9 cellular contexts compared by ENCODE assay signal in the genomic region with DNA sequence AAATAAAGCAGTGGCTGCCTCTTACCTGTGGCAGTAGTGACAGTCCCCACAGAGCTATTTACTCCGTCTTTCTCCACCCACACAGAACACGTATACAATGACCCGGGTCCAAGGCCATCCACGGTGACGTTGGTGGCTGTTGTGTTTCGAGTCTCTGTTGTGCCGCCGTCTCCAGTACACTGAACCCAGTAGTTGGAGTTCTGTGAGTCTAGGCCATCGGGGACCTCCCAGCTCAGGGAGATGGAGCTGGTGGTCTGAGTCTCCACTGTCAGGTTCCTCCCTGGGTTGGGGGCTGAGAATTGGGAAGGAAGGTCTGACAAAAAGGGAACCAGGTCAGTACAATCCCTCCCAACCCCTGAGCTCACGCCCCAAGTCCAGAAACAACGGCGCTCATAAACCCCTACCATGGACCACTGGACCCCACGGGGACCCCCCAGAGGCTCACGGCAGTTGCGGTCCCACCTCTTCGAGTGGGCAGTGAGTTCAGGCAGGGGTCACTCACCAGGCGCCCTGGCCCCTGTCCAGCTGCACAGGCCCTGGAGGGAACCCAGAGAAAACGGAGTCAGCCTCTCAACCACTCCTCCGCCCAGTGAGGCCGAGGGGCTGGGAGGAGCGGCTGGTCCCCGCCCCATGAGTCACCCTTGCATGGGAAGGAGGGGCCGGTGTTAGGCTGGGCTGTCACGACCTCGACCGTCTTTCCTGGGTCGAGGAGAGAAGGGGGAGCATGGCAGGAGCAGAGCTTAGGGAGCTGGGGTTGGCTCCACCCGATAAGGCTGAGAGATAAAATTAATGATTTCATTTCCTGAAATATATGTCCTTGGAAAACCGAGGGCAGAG. TPM values are rescaled to one million over a fixed set of nuclear protein-coding genes. Genes with fewer than 3 reads are reported as not detected.
DNase-seq lines count a peak whose midpoint lies in the region; ATAC-seq and TF ChIP-seq lines count a peak whose summit lies in the region.
"Had no signal": no experiment of that assay in that cellular context is flagged by ENCODE, and none has a peak within 500 bp of the region (broad histone marks: within the 10 kb centered on the region; RNA-seq: fewer than 3 reads in every experiment).

No MANE protein-coding gene starts in this region.

- POLR2A ChIA-PET in activated naive CD8-positive, alpha-beta T cell treated with anti-CD3 and anti-CD28 coated beads, Interleukin-2, amount 10 ng/mL, durations not matched to agents 7 days and 5 days (lab: Charles Lee), result interaction anchor here (0.6 kb wide), 1 partner anchor 29 kb away, joined by 3 read pairs; no protein-coding TSS in a partner anchor

- intact Hi-C loops in heart right ventricle (cut with DNase I) (no loop called here), prostate gland (cut with DNase I) (no loop called here)

- H3K27ac ChIP-seq in heart right ventricle (peak overlapping the region in 4 of 10 donors; percentile 50 to 65 (median 53)), prostate gland (no peak overlapping the region)
- H3K27ac ChIP-seq in effector memory CD4-positive, alpha-beta T cell (ENCODE audit: insufficient read depth, low read length, poor library complexity, severe bottlenecking), result no peak overlapping the region

- no peaks in the 10 kb centered on the region for H3K36me3 Mint-ChIP-seq in activated naive CD8-positive, alpha-beta T cell treated with anti-CD3 and anti-CD28 coated beads, Interleukin-2, amount 10 ng/mL, durations not matched to agents 7 days and 5 days

- peak overlapping the region; percentile 37 for H3K4me3 Mint-ChIP-seq in activated naive CD8-positive, alpha-beta T cell treated with anti-CD3 and anti-CD28 coated beads, Interleukin-2, amount 10 ng/mL, durations not matched to agents 7 days and 5 days

- peaks cover 2% of the 10 kb centered on the region for H3K9me3 Mint-ChIP-seq in activated naive CD8-positive, alpha-beta T cell treated with anti-CD3 and anti-CD28 coated beads, Interleukin-2, amount 10 ng/mL, durations not matched to agents 7 days and 5 days

- peaks cover 0 to 29% (median 13%) of the 10 kb centered on the region in 9 donors for H3K4me1 ChIP-seq in heart right ventricle
- H3K4me1 ChIP-seq in prostate gland (replicated peaks), result no peaks in the 10 kb centered on the region
- no peaks in the 10 kb centered on the region for H3K4me1 ChIP-seq in effector memory CD4-positive, alpha-beta T cell (ENCODE audit: control insufficient read depth, insufficient read depth, low read length, poor library complexity, severe bottlenecking)

- TF ChIP-seq CTCF in heart right ventricle (IDR thresholded peaks at IDR 0.05), result no peak
- TF ChIP-seq CTCF in prostate gland (IDR thresholded peaks at IDR 0.05), result no peak

- H3K36me3 ChIP-seq in heart right ventricle (no peaks in the 10 kb centered on the region), prostate gland (no peaks in the 10 kb centered on the region)
- H3K36me3 ChIP-seq in effector memory CD4-positive, alpha-beta T cell (ENCODE audit: control insufficient read depth, insufficient read depth, low read length), result no peaks in the 10 kb centered on the region

- H3K27me3 Mint-ChIP-seq in activated naive CD8-positive, alpha-beta T cell treated with anti-CD3 and anti-CD28 coated beads, Interleukin-2, amount 10 ng/mL, durations not matched to agents 7 days and 5 days, result peaks cover 21% of the 10 kb centered on the region

- peaks cover 0 to 11% (median 0%) of the 10 kb centered on the region in 7 donors for H3K27me3 ChIP-seq in heart right ventricle
- H3K27me3 ChIP-seq in prostate gland (replicated peaks; ENCODE audit: insufficient read depth), result no peaks in the 10 kb centered on the region
- peaks cover 5% of the 10 kb centered on the region for H3K27me3 ChIP-seq in effector memory CD4-positive, alpha-beta T cell (replicated peaks; ENCODE audit: control insufficient read depth, insufficient read depth, low read length, poor library complexity, severe bottlenecking)

- H3K9me3 ChIP-seq in heart right ventricle, result peaks cover 0 to 2% (median 0%) of the 10 kb centered on the region in 11 donors
- H3K9me3 ChIP-seq in prostate gland, result no peaks in the 10 kb centered on the region
- no peaks in the 10 kb centered on the region for H3K9me3 ChIP-seq in effector memory CD4-positive, alpha-beta T cell (ENCODE audit: control insufficient read depth, low read length)

- DNase-seq in 8988T (peak; percentile 87), H4 (ENCODE audit: low spot score) (peak; percentile 94), OCI-M2 (lab: John Stamatoyannopoulos, UW; ENCODE audit: unreplicated experiment) (peak; percentile 83), heart right ventricle (peak; percentile 79 to 84), prostate gland (ENCODE audit: low spot score) (no peak), NCI-H1694 (lab: John Stamatoyannopoulos, UW) (no peak)
- no peak for DNase-seq in activated naive CD8-positive, alpha-beta T cell treated with anti-CD3 and anti-CD28 coated beads, Interleukin-2, amount 10 ng/mL, durations not matched to agents 7 days and 5 days
- DNase-seq in effector memory CD4-positive, alpha-beta T cell, result no peak

- peak; percentile 83 for ATAC-seq in activated naive CD8-positive, alpha-beta T cell treated with anti-CD3 and anti-CD28 coated beads, Interleukin-2, amount 10 ng/mL, durations not matched to agents 7 days and 5 days (ENCODE audit: low read depth)
- peak; percentile 93 to 98 (median 96) for ATAC-seq in heart right ventricle

- H3K4me3 ChIP-seq in heart right ventricle (peak overlapping the region in 7 of 10 donors; percentile 9 to 45 (median 38)), prostate gland (no peak overlapping the region)
- H3K4me3 ChIP-seq in effector memory CD4-positive, alpha-beta T cell (ENCODE audit: insufficient read depth, low read depth, low read length, poor library complexity, severe bottlenecking), result no peak overlapping the region

- H3K27ac Mint-ChIP-seq in activated naive CD8-positive, alpha-beta T cell treated with anti-CD3 and anti-CD28 coated beads, Interleukin-2, amount 10 ng/mL, durations not matched to agents 7 days and 5 days, result peak overlapping the region; percentile 80

- 27 to 32% methylated on average over 29 of the region's 29 CpGs for WGBS in heart right ventricle, 2 donors
- 33% methylated on average over 28 of the region's 29 CpGs for WGBS in prostate gland

- peak; percentile 66 for TF ChIP-seq POLR2A in prostate gland (IDR thresholded peaks at IDR 0.05)

- H3K4me1 Mint-ChIP-seq in activated naive CD8-positive, alpha-beta T cell treated with anti-CD3 and anti-CD28 coated beads, Interleukin-2, amount 10 ng/mL, durations not matched to agents 7 days and 5 days, result peaks cover 3% of the 10 kb centered on the region

RNA-seq across cellular contexts. Expression of gene PTPRH, which starts 2.4 kb away (rescaled TPM):
- 3.8 and 5.5 TPM in 2 replicates for total RNA-seq in H4 (2014; rRNA removed; shearing (Covaris generic))
- total RNA-seq in activated naive CD8-positive, alpha-beta T cell treated with anti-CD3 and anti-CD28 coated beads, Interleukin-2, amount 10 ng/mL, durations not matched to agents 7 days and 5 days, result not detected
- total RNA-seq in heart right ventricle, result 1 to 10 TPM in 7 of 10 donors, under 1 TPM in 3; 0.25 to 7.5 (median 2.4) TPM
- polyA plus RNA-seq in heart right ventricle, result 1 to 10 TPM; 1.3 to 6.1 TPM
- 1 to 10 TPM in 1 of 2 donors, not detected in 1; 4.0 TPM for total RNA-seq in prostate gland

RNA-seq across cellular contexts. Expression of gene TMEM86B, which starts 21.7 kb away (rescaled TPM):
- 0.81 TPM in 1 of 2 replicates, not detected in the other for total RNA-seq in H4 (2014; rRNA removed; shearing (Covaris generic))
- 10 to 100 TPM; 18.8 to 19.4 TPM for total RNA-seq in activated naive CD8-positive, alpha-beta T cell treated with anti-CD3 and anti-CD28 coated beads, Interleukin-2, amount 10 ng/mL, durations not matched to agents 7 days and 5 days
- total RNA-seq in heart right ventricle (1 to 10 TPM in 9 of 10 donors, under 1 TPM in 1; 0.77 to 2.5 (median 1.9) TPM), prostate gland (10 to 100 TPM in 1 of 2 donors, 1 to 10 TPM in 1; 1.5 to 10.8 TPM)
- 1 to 10 TPM; 2.7 to 5.9 TPM for polyA plus RNA-seq in heart right ventricle

RNA-seq across cellular contexts. Expression of gene SYT5, which starts 26.8 kb away (rescaled TPM):
- 0.62 TPM in 1 of 2 replicates, not detected in the other for total RNA-seq in H4 (2014; rRNA removed; shearing (Covaris generic))
- under 1 TPM in 1 of 2 experiments, not detected in 1; 0.39 TPM for total RNA-seq in activated naive CD8-positive, alpha-beta T cell treated with anti-CD3 and anti-CD28 coated beads, Interleukin-2, amount 10 ng/mL, durations not matched to agents 7 days and 5 days
- total RNA-seq in heart right ventricle (1 to 10 TPM in 1 of 10 donors, not detected in 9; 1.1 TPM), prostate gland (1 to 10 TPM in 1 of 2 donors, not detected in 1; 4.3 TPM)
- polyA plus RNA-seq in heart right ventricle, result under 1 TPM in 1 of 2 donors, not detected in 1; under 0.01 TPM

RNA-seq across cellular contexts. Expression of gene DNAAF3, which starts 40.5 kb away (rescaled TPM):
- total RNA-seq in H4 (2014; rRNA removed; shearing (Covaris generic)), result 7.0 and 10.1 TPM in 2 replicates
- under 1 TPM in 1 of 2 experiments, not detected in 1; 0.65 TPM for total RNA-seq in activated naive CD8-positive, alpha-beta T cell treated with anti-CD3 and anti-CD28 coated beads, Interleukin-2, amount 10 ng/mL, durations not matched to agents 7 days and 5 days
- total RNA-seq in heart right ventricle (1 to 10 TPM in 8 of 10 donors, under 1 TPM in 2; 0.37 to 3.9 (median 2.4) TPM), prostate gland (10 to 100 TPM in 1 of 2 donors, under 1 TPM in 1; 0.55 to 16.1 TPM)
- polyA plus RNA-seq in heart right ventricle, result 1 to 10 TPM; 1.2 to 5.9 TPM

RNA-seq across cellular contexts. Expression of gene TNNI3, which starts 49.4 kb away (rescaled TPM):
- not detected in 2 replicates for total RNA-seq in H4 (2014; rRNA removed; shearing (Covaris generic))
- not detected for total RNA-seq in activated naive CD8-positive, alpha-beta T cell treated with anti-CD3 and anti-CD28 coated beads, Interleukin-2, amount 10 ng/mL, durations not matched to agents 7 days and 5 days
- total RNA-seq in heart right ventricle, result over 10,000 TPM in 4 of 10 donors, 1,000 to 10,000 TPM in 6; 3,000 to 12,900 (median 9,464) TPM
- polyA plus RNA-seq in heart right ventricle, result over 10,000 TPM in 1 of 2 donors, 1,000 to 10,000 TPM in 1; 4,629 to 45,177 TPM
- 10 to 100 TPM in 1 of 2 donors, not detected in 1; 12.4 TPM for total RNA-seq in prostate gland
- total RNA-seq: dermis microvascular lymphatic vessel endothelial cell had no signal

Comparison
In these comparisons a context has a peak if more than half of its experiments do, and no peak if none do; other contexts are left out.
1. DNase-seq: peak in 8988T (single experiment), H4 (single experiment), OCI-M2 (single experiment) and heart right ventricle (2 of 2); none in activated naive CD8-positive, alpha-beta T cell treated with anti-CD3 and anti-CD28 coated beads, Interleukin-2, amount 10 ng/mL, durations not matched to agents 7 days and 5 days (single experiment), prostate gland (single experiment), NCI-H1694 (single experiment) and effector memory CD4-positive, alpha-beta T cell (0 of 3).
2. H3K4me3 ChIP-seq: peak in heart right ventricle (7 of 10); none in prostate gland (0 of 2) and effector memory CD4-positive, alpha-beta T cell (single experiment).